ENCODE assay signal across 1 cellular context in the genomic region with DNA sequence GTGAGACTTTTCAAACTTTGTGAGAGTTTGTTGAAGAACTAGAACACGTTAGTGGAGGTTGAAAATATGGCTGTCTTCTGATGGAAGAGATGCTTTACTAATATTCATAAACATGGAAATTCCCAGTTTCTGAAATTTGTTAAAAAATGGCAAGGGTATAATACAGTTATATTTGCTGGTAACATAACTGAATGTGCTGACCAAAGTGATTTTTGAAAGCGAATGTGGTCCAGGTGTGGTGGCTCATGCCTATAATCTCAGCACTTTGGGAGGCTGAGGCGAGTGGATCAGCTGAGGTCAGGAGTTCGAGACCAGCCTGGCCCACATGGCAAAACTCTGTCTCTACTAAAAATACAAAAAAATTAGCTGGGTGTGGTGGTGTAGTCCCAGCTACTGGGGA.
TF ChIP-seq lines count a peak whose summit lies in the region.

No MANE protein-coding gene starts in this region.

TF ChIP-seq in GM23338, 12 proteins besides CTCF, POLR2A, EP300 and RAD21 (continued from another document):
- no peak for TF ChIP-seq ETS1 (IDR thresholded peaks at IDR 0.05)
- TF ChIP-seq, protein P1, sequence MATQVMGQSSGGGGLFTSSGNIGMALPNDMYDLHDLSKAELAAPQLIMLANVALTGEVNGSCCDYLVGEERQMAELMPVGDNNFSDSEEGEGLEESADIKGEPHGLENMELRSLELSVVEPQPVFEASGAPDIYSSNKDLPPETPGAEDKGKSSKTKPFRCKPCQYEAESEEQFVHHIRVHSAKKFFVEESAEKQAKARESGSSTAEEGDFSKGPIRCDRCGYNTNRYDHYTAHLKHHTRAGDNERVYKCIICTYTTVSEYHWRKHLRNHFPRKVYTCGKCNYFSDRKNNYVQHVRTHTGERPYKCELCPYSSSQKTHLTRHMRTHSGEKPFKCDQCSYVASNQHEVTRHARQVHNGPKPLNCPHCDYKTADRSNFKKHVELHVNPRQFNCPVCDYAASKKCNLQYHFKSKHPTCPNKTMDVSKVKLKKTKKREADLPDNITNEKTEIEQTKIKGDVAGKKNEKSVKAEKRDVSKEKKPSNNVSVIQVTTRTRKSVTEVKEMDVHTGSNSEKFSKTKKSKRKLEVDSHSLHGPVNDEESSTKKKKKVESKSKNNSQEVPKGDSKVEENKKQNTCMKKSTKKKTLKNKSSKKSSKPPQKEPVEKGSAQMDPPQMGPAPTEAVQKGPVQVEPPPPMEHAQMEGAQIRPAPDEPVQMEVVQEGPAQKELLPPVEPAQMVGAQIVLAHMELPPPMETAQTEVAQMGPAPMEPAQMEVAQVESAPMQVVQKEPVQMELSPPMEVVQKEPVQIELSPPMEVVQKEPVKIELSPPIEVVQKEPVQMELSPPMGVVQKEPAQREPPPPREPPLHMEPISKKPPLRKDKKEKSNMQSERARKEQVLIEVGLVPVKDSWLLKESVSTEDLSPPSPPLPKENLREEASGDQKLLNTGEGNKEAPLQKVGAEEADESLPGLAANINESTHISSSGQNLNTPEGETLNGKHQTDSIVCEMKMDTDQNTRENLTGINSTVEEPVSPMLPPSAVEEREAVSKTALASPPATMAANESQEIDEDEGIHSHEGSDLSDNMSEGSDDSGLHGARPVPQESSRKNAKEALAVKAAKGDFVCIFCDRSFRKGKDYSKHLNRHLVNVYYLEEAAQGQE (IDR thresholded peaks at IDR 0.05; ENCODE audit: unreplicated experiment), result no peak
- no peak for TF ChIP-seq STAT1 (IDR thresholded peaks at IDR 0.05; ENCODE audit: unreplicated experiment)
- TF ChIP-seq CREB1 (CRISPR knock-in tag; IDR thresholded peaks at IDR 0.05; ENCODE audit: low read depth), result no peak
- TF ChIP-seq JUNB (IDR thresholded peaks at IDR 0.05; ENCODE audit: unreplicated experiment), result no peak
- TF ChIP-seq, protein P2, sequence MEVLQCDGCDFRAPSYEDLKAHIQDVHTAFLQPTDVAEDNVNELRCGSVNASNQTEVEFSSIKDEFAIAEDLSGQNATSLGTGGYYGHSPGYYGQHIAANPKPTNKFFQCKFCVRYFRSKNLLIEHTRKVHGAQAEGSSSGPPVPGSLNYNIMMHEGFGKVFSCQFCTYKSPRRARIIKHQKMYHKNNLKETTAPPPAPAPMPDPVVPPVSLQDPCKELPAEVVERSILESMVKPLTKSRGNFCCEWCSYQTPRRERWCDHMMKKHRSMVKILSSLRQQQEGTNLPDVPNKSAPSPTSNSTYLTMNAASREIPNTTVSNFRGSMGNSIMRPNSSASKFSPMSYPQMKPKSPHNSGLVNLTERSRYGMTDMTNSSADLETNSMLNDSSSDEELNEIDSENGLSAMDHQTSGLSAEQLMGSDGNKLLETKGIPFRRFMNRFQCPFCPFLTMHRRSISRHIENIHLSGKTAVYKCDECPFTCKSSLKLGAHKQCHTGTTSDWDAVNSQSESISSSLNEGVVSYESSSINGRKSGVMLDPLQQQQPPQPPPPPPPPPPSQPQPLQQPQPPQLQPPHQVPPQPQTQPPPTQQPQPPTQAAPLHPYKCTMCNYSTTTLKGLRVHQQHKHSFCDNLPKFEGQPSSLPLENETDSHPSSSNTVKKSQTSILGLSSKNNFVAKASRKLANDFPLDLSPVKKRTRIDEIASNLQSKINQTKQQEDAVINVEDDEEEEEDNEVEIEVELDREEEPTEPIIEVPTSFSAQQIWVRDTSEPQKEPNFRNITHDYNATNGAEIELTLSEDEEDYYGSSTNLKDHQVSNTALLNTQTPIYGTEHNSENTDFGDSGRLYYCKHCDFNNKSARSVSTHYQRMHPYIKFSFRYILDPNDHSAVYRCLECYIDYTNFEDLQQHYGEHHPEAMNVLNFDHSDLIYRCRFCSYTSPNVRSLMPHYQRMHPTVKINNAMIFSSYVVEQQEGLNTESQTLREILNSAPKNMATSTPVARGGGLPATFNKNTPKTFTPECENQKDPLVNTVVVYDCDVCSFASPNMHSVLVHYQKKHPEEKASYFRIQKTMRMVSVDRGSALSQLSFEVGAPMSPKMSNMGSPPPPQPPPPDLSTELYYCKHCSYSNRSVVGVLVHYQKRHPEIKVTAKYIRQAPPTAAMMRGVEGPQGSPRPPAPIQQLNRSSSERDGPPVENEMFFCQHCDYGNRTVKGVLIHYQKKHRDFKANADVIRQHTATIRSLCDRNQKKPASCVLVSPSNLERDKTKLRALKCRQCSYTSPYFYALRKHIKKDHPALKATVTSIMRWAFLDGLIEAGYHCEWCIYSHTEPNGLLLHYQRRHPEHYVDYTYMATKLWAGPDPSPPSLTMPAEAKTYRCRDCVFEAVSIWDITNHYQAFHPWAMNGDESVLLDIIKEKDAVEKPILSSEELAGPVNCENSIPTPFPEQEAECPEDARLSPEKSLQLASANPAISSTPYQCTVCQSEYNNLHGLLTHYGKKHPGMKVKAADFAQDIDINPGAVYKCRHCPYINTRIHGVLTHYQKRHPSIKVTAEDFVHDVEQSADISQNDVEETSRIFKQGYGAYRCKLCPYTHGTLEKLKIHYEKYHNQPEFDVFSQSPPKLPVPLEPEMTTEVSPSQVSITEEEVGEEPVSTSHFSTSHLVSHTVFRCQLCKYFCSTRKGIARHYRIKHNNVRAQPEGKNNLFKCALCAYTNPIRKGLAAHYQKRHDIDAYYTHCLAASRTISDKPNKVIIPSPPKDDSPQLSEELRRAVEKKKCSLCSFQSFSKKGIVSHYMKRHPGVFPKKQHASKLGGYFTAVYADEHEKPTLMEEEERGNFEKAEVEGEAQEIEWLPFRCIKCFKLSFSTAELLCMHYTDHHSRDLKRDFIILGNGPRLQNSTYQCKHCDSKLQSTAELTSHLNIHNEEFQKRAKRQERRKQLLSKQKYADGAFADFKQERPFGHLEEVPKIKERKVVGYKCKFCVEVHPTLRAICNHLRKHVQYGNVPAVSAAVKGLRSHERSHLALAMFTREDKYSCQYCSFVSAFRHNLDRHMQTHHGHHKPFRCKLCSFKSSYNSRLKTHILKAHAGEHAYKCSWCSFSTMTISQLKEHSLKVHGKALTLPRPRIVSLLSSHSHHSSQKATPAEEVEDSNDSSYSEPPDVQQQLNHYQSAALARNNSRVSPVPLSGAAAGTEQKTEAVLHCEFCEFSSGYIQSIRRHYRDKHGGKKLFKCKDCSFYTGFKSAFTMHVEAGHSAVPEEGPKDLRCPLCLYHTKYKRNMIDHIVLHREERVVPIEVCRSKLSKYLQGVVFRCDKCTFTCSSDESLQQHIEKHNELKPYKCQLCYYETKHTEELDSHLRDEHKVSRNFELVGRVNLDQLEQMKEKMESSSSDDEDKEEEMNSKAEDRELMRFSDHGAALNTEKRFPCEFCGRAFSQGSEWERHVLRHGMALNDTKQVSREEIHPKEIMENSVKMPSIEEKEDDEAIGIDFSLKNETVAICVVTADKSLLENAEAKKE (CRISPR knock-in tag; IDR thresholded peaks at IDR 0.05), result no peak
- TF ChIP-seq EZH2 (IDR thresholded peaks at IDR 0.05; ENCODE audit: low read depth, unreplicated experiment), result no peak
- TF ChIP-seq NANOG (IDR thresholded peaks at IDR 0.05; ENCODE audit: borderline replicate concordance), result no peak
- no peak for TF ChIP-seq ZNF331 (CRISPR knock-in tag; IDR thresholded peaks at IDR 0.05; ENCODE audit: low read depth)
- TF ChIP-seq POLR2AphosphoS5 (IDR thresholded peaks at IDR 0.05; ENCODE audit: low read depth), result no peak
